Comparison of ENCODE assay signal across 8 cellular contexts in genomic region chr7:47254081-47255006, GRCh38.
A peak's percentile ranks its signal among the peaks of the same experiment; 100 is the strongest.
DNase-seq lines count a peak whose midpoint lies in the region; ATAC-seq and TF ChIP-seq lines count a peak whose summit lies in the region.

No MANE protein-coding gene starts in this region.

- peak overlapping the region; percentile 67 for H3K9ac ChIP-seq in mucosa of stomach (ENCODE audit: low read length)

- DNase-seq in AG04450 (ENCODE audit: low read depth, low spot score) (no peak), NCI-H2196 treated with DMSO at 0.1 percent for 48 hours (lab: John Stamatoyannopoulos, UW; ENCODE audit: unreplicated experiment) (peak; percentile 18), activated T-cell treated with anti-CD3 and anti-CD28 coated beads for 1 hour (ENCODE audit: low read depth) (peak; percentile 31), esophagus muscularis mucosa (ENCODE audit: extremely low spot score) (no peak)
- DNase-seq in stimulated activated naive CD4-positive, alpha-beta T cell (lab: John Stamatoyannopoulos, UW) = peak in 5 of 6 experiments; percentile 2 to 28 (median 12)

- H3K27me3 ChIP-seq in AG04450 (ENCODE audit: control insufficient read depth, insufficient read depth, low read length) (no peaks in the 10 kb centered on the region), esophagus muscularis mucosa (no peaks in the 10 kb centered on the region), mucosa of stomach (ENCODE audit: control insufficient read depth, insufficient read depth, low read length) (peaks cover 10% of the 10 kb centered on the region)

- TF ChIP-seq CTCF in AG04450 (IDR thresholded peaks at IDR 0.05; ENCODE audit: low read depth, low read length) (peak; percentile 55), esophagus muscularis mucosa (IDR thresholded peaks at IDR 0.05) (peak; percentile 94 to 100 (median 98))

- 13% methylated on average over 19 of the region's 66 CpGs for WGBS in esophagus muscularis mucosa

- H3K4me3 ChIP-seq in AG04450 (ENCODE audit: low read depth, low read length) (peak overlapping the region; percentile 70), esophagus muscularis mucosa (peak overlapping the region; percentile 58 to 69 (median 66)), mucosa of stomach (ENCODE audit: low read length) (peak overlapping the region; percentile 58)

- TF ChIP-seq POLR2A in esophagus muscularis mucosa (IDR thresholded peaks at IDR 0.05; ENCODE audit: low read depth) = no peak

- peak; percentile 87 for ATAC-seq in GM18511 (IDR thresholded peaks at IDR 0.05; ENCODE audit: unreplicated experiment)
- ATAC-seq in HG02970 (IDR thresholded peaks at IDR 0.05; ENCODE audit: low FRiP score, unreplicated experiment) = peak; percentile 83

- POLR2A ChIA-PET in AG04450 (lab: Yijun Ruan, JAX) = interaction anchor here (0.5 to 0.6 kb wide), 3 partner anchors 162 to 1363 kb away, joined by 3 to 5 read pairs (median 4); no protein-coding TSS in a partner anchor

- H3K27ac ChIP-seq in AG04450 (ENCODE audit: low read depth, low read length) (peak overlapping the region; percentile 61), esophagus muscularis mucosa (replicated peaks in 1 of 4) (peak overlapping the region; percentile 86 to 92 (median 90))

- no peaks in the 10 kb centered on the region for H3K9me3 ChIP-seq in AG04450 (ENCODE audit: control insufficient read depth, insufficient read depth, low read length)
- no peaks in the 10 kb centered on the region for H3K9me3 ChIP-seq in esophagus muscularis mucosa
- no peaks in the 10 kb centered on the region for H3K9me3 ChIP-seq in mucosa of stomach (ENCODE audit: control insufficient read depth, low read length)

- intact Hi-C loops in esophagus muscularis mucosa (cut with DNase I) = loop anchor here (2.0 to 10.0 kb wide), 4 partner anchors 72 to 1337 kb away; no protein-coding TSS in a partner anchor

- TF ChIP-seq EP300 in esophagus muscularis mucosa (IDR thresholded peaks at IDR 0.05) = no peak

- CTCF ChIA-PET in AG04450 (lab: Charles Lee) = interaction anchor here (0.6 to 1.9 kb wide), 24 partner anchors 9 to 1363 kb away, joined by 3 to 21 read pairs (median 3); no protein-coding TSS in a partner anchor

- H3K4me1 ChIP-seq in esophagus muscularis mucosa (peaks cover 13 to 34% (median 30%) of the 10 kb centered on the region in 4 donors), mucosa of stomach (ENCODE audit: control insufficient read depth, insufficient read depth, low read length) (peaks cover 19% of the 10 kb centered on the region)

- H3K36me3 ChIP-seq in esophagus muscularis mucosa (no peaks in the 10 kb centered on the region), mucosa of stomach (ENCODE audit: control insufficient read depth, insufficient read depth, low read length) (no peaks in the 10 kb centered on the region)

Comparison
In these comparisons a context has a peak if more than half of its experiments do, and no peak if none do; other contexts are left out.
1. DNase-seq: peak in NCI-H2196 treated with DMSO at 0.1 percent for 48 hours (single experiment), activated T-cell treated with anti-CD3 and anti-CD28 coated beads for 1 hour (single experiment) and stimulated activated naive CD4-positive, alpha-beta T cell (5 of 6); none in AG04450 (single experiment) and esophagus muscularis mucosa (single experiment).
2. Peak in every context shown above with its lines, with median percentiles within 50 percentile points of each other: H3K4me3 ChIP-seq.